ENCODE assay signal across 25 cellular contexts in the genomic region with DNA sequence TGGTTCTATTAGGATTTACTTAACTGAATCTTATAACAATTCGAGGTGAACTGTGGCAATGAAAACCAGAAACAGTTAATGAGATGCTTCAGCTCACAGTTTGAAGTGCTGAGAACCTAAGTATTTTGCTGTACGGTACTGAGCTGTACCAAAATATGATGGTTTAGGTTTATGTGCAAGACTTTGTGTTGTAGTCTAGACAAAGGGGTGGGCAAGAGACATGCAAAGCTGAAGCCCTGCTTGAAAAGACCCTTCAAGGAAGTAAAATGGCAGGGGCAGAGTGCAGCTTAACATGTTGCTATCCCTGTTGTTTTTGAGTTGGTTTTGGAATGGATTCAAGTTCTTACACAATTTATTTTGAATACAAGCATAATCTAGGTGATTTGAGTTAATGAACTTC. TPM values are rescaled to one million over a fixed set of nuclear protein-coding genes. Genes with fewer than 3 reads are reported as not detected.
A peak's percentile ranks its signal among the peaks of the same experiment; 100 is the strongest.
DNase-seq lines count a peak whose midpoint lies in the region; ATAC-seq, FAIRE-seq and TF ChIP-seq lines count a peak whose summit lies in the region.
"Had no signal": no experiment of that assay in that cellular context is flagged by ENCODE, and none has a peak within 500 bp of the region (broad histone marks: within the 10 kb centered on the region; RNA-seq: fewer than 3 reads in every experiment).

No MANE protein-coding gene starts in this region.

- no peak overlapping the region for H2AFZ ChIP-seq in osteoblast (ENCODE audit: low read length)

- H3K27ac ChIP-seq in osteoblast (ENCODE audit: low read depth, low read length) (no peak overlapping the region), body of pancreas (no peak overlapping the region)
- H3K27ac ChIP-seq: BLaER1 had no signal

- no peaks in the 10 kb centered on the region for H3K79me2 ChIP-seq in osteoblast (ENCODE audit: insufficient read depth, low read length)

- no peak for FAIRE-seq in D721Med (lab: Jason Lieb, UNC)
- FAIRE-seq: A204.1, GM12878, GM12892, GM18507 had no signal

- WGBS in body of pancreas, 2 donors: 50 to 57% methylated on average over 2 of the region's 2 CpGs

- H3K9me3 ChIP-seq in osteoblast (ENCODE audit: low read depth, low read length) (no peaks in the 10 kb centered on the region), body of pancreas (no peaks in the 10 kb centered on the region)
- H3K9me3 ChIP-seq: BE2C had no signal

- no peaks in the 10 kb centered on the region for H4K20me1 ChIP-seq in osteoblast (ENCODE audit: insufficient read depth, low read length)
- H4K20me1 ChIP-seq: BLaER1 had no signal

- H3K4me1 ChIP-seq in osteoblast (ENCODE audit: insufficient read depth, low read length) (no peaks in the 10 kb centered on the region), body of pancreas (no peaks in the 10 kb centered on the region)
- H3K4me1 ChIP-seq: BE2C, BLaER1 had no signal

- intact Hi-C loops in body of pancreas (cut with DNase I): no loop called here

- ATAC-seq in body of pancreas: no peak
- ATAC-seq: GM12878 had no signal

- DNase-seq in OCI-M1 (lab: John Stamatoyannopoulos, UW) (peak; percentile 62), osteoblast (ENCODE audit: insufficient read length, low spot score, missing footprints) (peak; percentile 8), D721Med (ENCODE audit: insufficient read length, low spot score) (no peak), body of pancreas (no peak)
- no peak for DNase-seq in effector CD4-positive, alpha-beta T cell
- DNase-seq: 8988T; ACHN; BE2C; C1 segment of cervical spinal cord; CD4-positive, alpha-beta memory T cell; CD4-positive, CD25-positive, alpha-beta regulatory T cell; CD8-positive, alpha-beta memory T cell; COR-L47; DMS 273 treated with DMSO at 0.1 percent for 48 hours; DMS153; DMS53; DMS79; DND-41; EL; GDM1 had no signal

- TF ChIP-seq POLR2A in body of pancreas (IDR thresholded peaks at IDR 0.05): no peak

- H3K4me2 ChIP-seq in osteoblast (ENCODE audit: insufficient read depth, low read length): no peak overlapping the region
- H3K4me2 ChIP-seq: BLaER1 had no signal

- H3K36me3 ChIP-seq in osteoblast (ENCODE audit: insufficient read depth, low read length) (no peaks in the 10 kb centered on the region), body of pancreas (replicated peaks in 1 of 2; ENCODE audit: insufficient read depth in 1 of 2, low read depth in 2 of 2) (no peaks in the 10 kb centered on the region)
- H3K36me3 ChIP-seq: BE2C, BLaER1 had no signal

- no peak overlapping the region for H3K4me3 ChIP-seq in osteoblast (ENCODE audit: insufficient read depth, low read length)
- no peak overlapping the region for H3K4me3 ChIP-seq in body of pancreas
- H3K4me3 ChIP-seq: BLaER1, GM12878 had no signal

- H3K27me3 ChIP-seq in osteoblast (ENCODE audit: insufficient read depth, low read length) (no peaks in the 10 kb centered on the region), body of pancreas (no peaks in the 10 kb centered on the region)
- H3K27me3 ChIP-seq: BE2C, BLaER1 had no signal

- TF ChIP-seq CTCF in osteoblast (IDR thresholded peaks at IDR 0.05; ENCODE audit: extremely low read depth, low read depth, low read length): no peak
- no peak for TF ChIP-seq CTCF in D721Med (IDR thresholded peaks at IDR 0.05; ENCODE audit: insufficient read depth, missing control alignments)
- TF ChIP-seq CTCF in body of pancreas (IDR thresholded peaks at IDR 0.05): no peak

RNA-seq across cellular contexts. Expression of gene RNF182, which starts 54.0 kb away (rescaled TPM):
- total RNA-seq in osteoblast: 3.3 and 4.4 TPM in 2 replicates
- 1 to 10 TPM in 1 of 2 donors, under 1 TPM in 1; 0.33 to 1.6 TPM for total RNA-seq in body of pancreas
- total RNA-seq: CD4-positive, alpha-beta memory T cell; CD4-positive, CD25-positive, alpha-beta regulatory T cell; CD8-positive, alpha-beta memory T cell; GM12878 had no signal

Comparison
In these comparisons a context has a peak if more than half of its experiments do, and no peak if none do; other contexts are left out.
1. DNase-seq: peak in OCI-M1 (single experiment) and osteoblast (single experiment); none in D721Med (single experiment), effector CD4-positive, alpha-beta T cell (single experiment) and body of pancreas (0 of 4).